Comparison of ENCODE assay signal across 9 cellular contexts in genomic region chrX:119890626-119891025, GRCh38. TPM values are rescaled to one million over a fixed set of nuclear protein-coding genes. Genes with fewer than 3 reads are reported as not detected.
"Had no signal": no experiment of that assay in that cellular context is flagged by ENCODE, and none has a peak within 500 bp of the region (broad histone marks: within the 10 kb centered on the region; RNA-seq: fewer than 3 reads in every experiment).

No MANE protein-coding gene starts in this region.

RNA-seq across cellular contexts. Expression of gene AKAP14, which starts 5.1 kb away (rescaled TPM):
- total RNA-seq: OCI-LY7, PC-3, Peyer's patch, Right ventricle myocardium inferior, Right ventricle myocardium superior, RPMI7951, SJCRH30, SJSA1, SK-MEL-5 had no signal
